15 cellular contexts compared by ENCODE assay signal in genomic region chr2:239695106-239695727, GRCh38.
DNase-seq lines count a peak whose midpoint lies in the region; ATAC-seq and TF ChIP-seq lines count a peak whose summit lies in the region.
"Had no signal": no experiment of that assay in that cellular context is flagged by ENCODE, and none has a peak within 500 bp of the region (broad histone marks: within the 10 kb centered on the region; RNA-seq: fewer than 3 reads in every experiment).

No MANE protein-coding gene starts in this region.

- WGBS in heart left ventricle, 4 donors = 81 to 90% (median 87%) methylated on average over 3 to 6 of the region's 6 CpGs

- no peak overlapping the region for H3K27ac Mint-ChIP-seq in stimulated activated effector memory CD8-positive, alpha-beta T cell treated with anti-CD3 and anti-CD28 coated beads, Interleukin-12 subunit alpha, Interleukin-12 subunit beta, amount 100 ng/mL, for 72 hours
- no peak overlapping the region for H3K27ac Mint-ChIP-seq in GM23338
- H3K27ac Mint-ChIP-seq in naive thymus-derived CD8-positive, alpha-beta T cell = no peak overlapping the region
- H3K27ac Mint-ChIP-seq: IgD-negative memory B cell had no signal

- no peaks in the 10 kb centered on the region for H3K79me2 ChIP-seq in GM23338 (replicated peaks; ENCODE audit: insufficient read depth)

- peaks cover 4% of the 10 kb centered on the region; the same call in 1 of the 2 replicates for H3K9me2 ChIP-seq in GM23338 (ENCODE audit: insufficient read depth)

- no peaks in the 10 kb centered on the region for H3K36me3 ChIP-seq in right atrium auricular region
- H3K36me3 ChIP-seq in heart left ventricle = no peaks in the 10 kb centered on the region
- no peaks in the 10 kb centered on the region for H3K36me3 ChIP-seq in GM23338 (ENCODE audit: insufficient read depth)
- H3K36me3 ChIP-seq: BLaER1 had no signal

- H3K27me3 ChIP-seq in right atrium auricular region (no peaks in the 10 kb centered on the region), heart left ventricle (peaks cover 0 to 11% (median 0%) of the 10 kb centered on the region in 9 donors), GM23338 (ENCODE audit: insufficient read depth) (no peaks in the 10 kb centered on the region)
- H3K27me3 ChIP-seq: BLaER1 had no signal

- no peak for ATAC-seq in heart left ventricle
- peak; percentile 28 for ATAC-seq in stimulated activated effector memory CD8-positive, alpha-beta T cell treated with anti-CD3 and anti-CD28 coated beads, Interleukin-12 subunit alpha, Interleukin-12 subunit beta, amount 100 ng/mL, for 72 hours
- no peak for ATAC-seq in GM23338
- ATAC-seq in naive thymus-derived CD8-positive, alpha-beta T cell = no peak
- ATAC-seq: HCT116 had no signal

- H3K4me1 ChIP-seq in right atrium auricular region (no peaks in the 10 kb centered on the region), heart left ventricle (peaks cover 0 to 7% (median 0%) of the 10 kb centered on the region in 12 donors), GM23338 (ENCODE audit: insufficient read depth) (no peaks in the 10 kb centered on the region)

- H3K27ac ChIP-seq in right atrium auricular region = no peak overlapping the region
- H3K27ac ChIP-seq in heart left ventricle = no peak overlapping the region
- no peak overlapping the region for H3K27ac ChIP-seq in GM23338 (ENCODE audit: low read depth)
- H3K27ac ChIP-seq: BLaER1 had no signal

- no peaks in the 10 kb centered on the region for H3K9me3 Mint-ChIP-seq in stimulated activated effector memory CD8-positive, alpha-beta T cell treated with anti-CD3 and anti-CD28 coated beads, Interleukin-12 subunit alpha, Interleukin-12 subunit beta, amount 100 ng/mL, for 72 hours
- H3K9me3 Mint-ChIP-seq in GM23338 = no peaks in the 10 kb centered on the region
- no peaks in the 10 kb centered on the region for H3K9me3 Mint-ChIP-seq in naive thymus-derived CD8-positive, alpha-beta T cell

- H3K4me2 ChIP-seq in GM23338 = no peak overlapping the region

- H4K20me1 ChIP-seq in GM23338 (replicated peaks; ENCODE audit: insufficient read depth) = no peaks in the 10 kb centered on the region
- H4K20me1 ChIP-seq: BLaER1 had no signal

- no peak overlapping the region for H3K4me3 Mint-ChIP-seq in stimulated activated effector memory CD8-positive, alpha-beta T cell treated with anti-CD3 and anti-CD28 coated beads, Interleukin-12 subunit alpha, Interleukin-12 subunit beta, amount 100 ng/mL, for 72 hours
- no peak overlapping the region for H3K4me3 Mint-ChIP-seq in GM23338
- no peak overlapping the region for H3K4me3 Mint-ChIP-seq in naive thymus-derived CD8-positive, alpha-beta T cell
- H3K4me3 Mint-ChIP-seq: IgD-negative memory B cell had no signal

- H3K4me1 Mint-ChIP-seq in stimulated activated effector memory CD8-positive, alpha-beta T cell treated with anti-CD3 and anti-CD28 coated beads, Interleukin-12 subunit alpha, Interleukin-12 subunit beta, amount 100 ng/mL, for 72 hours = peaks cover 6% of the 10 kb centered on the region
- H3K4me1 Mint-ChIP-seq in GM23338 = peaks cover 17% of the 10 kb centered on the region; the same call in 2 of the 3 replicates
- H3K4me1 Mint-ChIP-seq in naive thymus-derived CD8-positive, alpha-beta T cell = peaks cover 0 to 2% (median 0%) of the 10 kb centered on the region in 4 donors
- H3K4me1 Mint-ChIP-seq: IgD-negative memory B cell had no signal

- peaks cover 6% of the 10 kb centered on the region for H3K27me3 Mint-ChIP-seq in GM23338 (ENCODE audit: insufficient read depth, low read depth, poor library complexity)
- peaks cover 0 to 2% (median 0%) of the 10 kb centered on the region in 5 donors for H3K27me3 Mint-ChIP-seq in naive thymus-derived CD8-positive, alpha-beta T cell
- H3K27me3 Mint-ChIP-seq: IgD-negative memory B cell had no signal

- TF ChIP-seq POLR2A in heart left ventricle (IDR thresholded peaks at IDR 0.05) = no peak

- H3K4me3 ChIP-seq in right atrium auricular region (no peak overlapping the region), heart left ventricle (no peak overlapping the region), GM23338 (no peak overlapping the region)
- H3K4me3 ChIP-seq: BLaER1 had no signal

- no peak for TF ChIP-seq CTCF in right atrium auricular region (IDR thresholded peaks at IDR 0.05)
- TF ChIP-seq CTCF in heart left ventricle (IDR thresholded peaks at IDR 0.05) = no peak
- TF ChIP-seq CTCF in GM23338 (conservative IDR thresholded peaks at IDR 0.05; ENCODE audit: low read depth in 2 of 2) = no peak

- peak; percentile 38 for DNase-seq in right atrium auricular region (ENCODE audit: low spot score)
- DNase-seq in heart left ventricle = no peak
- DNase-seq in mesenteric fat pad (ENCODE audit: low spot score) = peak; percentile 83
- no peak for DNase-seq in stimulated activated effector memory CD8-positive, alpha-beta T cell treated with anti-CD3 and anti-CD28 coated beads, Interleukin-12 subunit alpha, Interleukin-12 subunit beta, amount 100 ng/mL, for 72 hours (ENCODE audit: low spot score in 2 of 2)
- DNase-seq in DMS53 treated with DMSO at 0.1 percent for 48 hours (lab: John Stamatoyannopoulos, UW; ENCODE audit: unreplicated experiment) = no peak
- DNase-seq in GM23338 (ENCODE audit: low spot score) = no peak
- DNase-seq in naive thymus-derived CD8-positive, alpha-beta T cell = no peak
- DNase-seq: 8988T, AML-193, Calu3, DMS79 treated with DMSO at 0.1 percent for 48 hours, EL had no signal

- H2AFZ ChIP-seq in GM23338 = no peak overlapping the region

- no peaks in the 10 kb centered on the region for H3F3A ChIP-seq in GM23338 (replicated peaks; ENCODE audit: low read depth)

- POLR2A ChIA-PET in naive thymus-derived CD8-positive, alpha-beta T cell (lab: Charles Lee) = no interaction called here

- intact Hi-C loops in heart left ventricle (cut with DNase I) = no loop called here

- H3K9me3 ChIP-seq in right atrium auricular region = no peaks in the 10 kb centered on the region
- H3K9me3 ChIP-seq in heart left ventricle = no peaks in the 10 kb centered on the region
- H3K9me3 ChIP-seq: BLaER1 had no signal

- H3K36me3 Mint-ChIP-seq in stimulated activated effector memory CD8-positive, alpha-beta T cell treated with anti-CD3 and anti-CD28 coated beads, Interleukin-12 subunit alpha, Interleukin-12 subunit beta, amount 100 ng/mL, for 72 hours = no peaks in the 10 kb centered on the region
- no peaks in the 10 kb centered on the region for H3K36me3 Mint-ChIP-seq in GM23338 (ENCODE audit: low read depth)
- H3K36me3 Mint-ChIP-seq in naive thymus-derived CD8-positive, alpha-beta T cell = no peaks in the 10 kb centered on the region
- H3K36me3 Mint-ChIP-seq: IgD-negative memory B cell had no signal

TF ChIP-seq in GM23338, 12 proteins besides CTCF, POLR2A, EP300 and RAD21 (continues in another document):
- no peak for TF ChIP-seq NANOG (IDR thresholded peaks at IDR 0.05; ENCODE audit: borderline replicate concordance)
- no peak for TF ChIP-seq EZH2 (IDR thresholded peaks at IDR 0.05; ENCODE audit: low read depth, unreplicated experiment)
- no peak for TF ChIP-seq STAT1 (IDR thresholded peaks at IDR 0.05; ENCODE audit: unreplicated experiment)
- TF ChIP-seq CREB1 (CRISPR knock-in tag; IDR thresholded peaks at IDR 0.05; ENCODE audit: low read depth) = no peak

Comparison
In these comparisons a context has a peak if more than half of its experiments do, and no peak if none do; other contexts are left out.
1. DNase-seq: peak in right atrium auricular region (single experiment) and mesenteric fat pad (single experiment); none in heart left ventricle (0 of 5), stimulated activated effector memory CD8-positive, alpha-beta T cell treated with anti-CD3 and anti-CD28 coated beads, Interleukin-12 subunit alpha, Interleukin-12 subunit beta, amount 100 ng/mL, for 72 hours (0 of 2), DMS53 treated with DMSO at 0.1 percent for 48 hours (single experiment), GM23338 (single experiment) and naive thymus-derived CD8-positive, alpha-beta T cell (0 of 10).